Comparison of ENCODE assay signal across 8 cellular contexts in the genomic region with DNA sequence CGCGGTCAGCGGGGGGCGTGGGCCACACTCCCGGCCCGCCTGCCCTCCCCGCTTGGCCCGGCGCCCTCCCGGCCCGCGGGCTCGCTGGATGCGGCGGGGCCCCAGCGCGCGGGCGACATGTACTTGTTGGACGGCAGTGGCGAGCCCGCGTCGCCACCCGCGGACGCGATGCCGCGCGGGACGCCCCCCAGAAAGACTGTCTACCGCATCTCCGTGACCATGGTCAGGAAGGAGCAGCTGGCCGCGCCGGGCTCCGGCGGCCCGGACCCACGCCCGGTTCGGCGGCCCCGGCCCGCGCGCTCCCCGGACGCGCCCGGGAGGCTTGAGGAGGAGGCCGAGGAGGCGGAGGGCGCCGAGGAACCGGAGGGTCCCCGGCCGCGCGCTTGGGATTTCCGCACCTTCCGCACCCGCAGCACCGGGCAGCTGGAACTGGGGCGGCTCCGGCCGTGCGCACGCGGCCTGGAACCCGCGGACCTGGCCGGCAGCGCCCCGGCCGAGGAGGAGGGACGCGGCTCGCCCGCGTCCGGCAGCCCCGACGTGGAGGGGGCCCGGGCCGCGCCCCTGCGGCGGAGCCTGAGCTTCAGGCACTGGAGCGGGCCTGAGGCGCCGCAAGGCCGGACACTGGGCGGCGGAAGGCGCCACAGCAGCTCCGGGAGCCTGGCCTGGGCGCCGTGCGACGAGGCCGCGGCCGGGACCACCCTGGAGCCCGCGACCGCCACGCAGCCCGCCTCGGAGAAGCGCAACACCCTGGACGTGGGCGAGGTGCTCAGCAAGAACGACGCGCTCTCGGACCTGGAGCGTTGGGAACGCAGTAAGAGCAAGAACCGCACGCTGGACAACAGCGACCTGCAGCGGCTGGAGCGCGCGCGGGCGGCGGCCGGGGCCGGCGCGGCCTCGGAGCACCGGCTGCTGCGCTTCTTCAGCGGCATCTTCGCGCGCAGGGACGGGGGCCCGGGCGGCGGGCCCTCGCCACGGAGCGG.
DNase-seq lines count a peak whose midpoint lies in the region; ATAC-seq and TF ChIP-seq lines count a peak whose summit lies in the region.

No MANE protein-coding gene starts in this region.

- DNase-seq in HCT116 (ENCODE audit: low read depth, low spot score), result no peak
- DNase-seq in SJSA1 (ENCODE audit: low read depth in 1 of 2, low spot score in 2 of 2), result peak; percentile 65 to 83
- DNase-seq in foreskin fibroblast, result peak; percentile 79 to 93
- DNase-seq in neural progenitor cell (ENCODE audit: low spot score), result peak; percentile 92
- DNase-seq in H4 (ENCODE audit: low spot score), result no peak
- no peak for DNase-seq in stimulated activated CD4-positive, alpha-beta T cell treated with anti-CD3 and anti-CD28 coated beads, Interleukin-2, amount 100 ng/mL, for 48 hours
- DNase-seq in COLO829 (ENCODE audit: low spot score), result no peak

- H3K9ac ChIP-seq in HCT116 (ENCODE audit: low read length), result peak overlapping the region; percentile 69
- no peak overlapping the region for H3K9ac ChIP-seq in neural progenitor cell

- TF ChIP-seq CTCF in HCT116 (IDR thresholded peaks at IDR 0.05 in 2 of 3, conservative IDR thresholded peaks at IDR 0.05 in 1 of 3; ENCODE audit: borderline replicate concordance in 1 of 3, insufficient read depth in 1 of 3, low read depth in 2 of 3, low read length in 2 of 3) (peak in 2 of 3 experiments; percentile 12 to 27; a peak in 1 of 6 replicates), foreskin fibroblast (IDR thresholded peaks at IDR 0.05; ENCODE audit: low read depth, low read length) (peak; percentile 40), neural progenitor cell (IDR thresholded peaks at IDR 0.05) (peak; percentile 62)

- peaks cover 19% of the 10 kb centered on the region for H3F3A ChIP-seq in neural progenitor cell (ENCODE audit: low read depth)

- H2AFZ ChIP-seq in HCT116 (ENCODE audit: low read depth, low read length, poor library complexity, severe bottlenecking) (no peak overlapping the region), neural progenitor cell (replicated peaks) (no peak overlapping the region)

- H3K9me3 ChIP-seq in HCT116 (ENCODE audit: control insufficient read depth in 1 of 2, insufficient read depth in 1 of 2, low read depth in 1 of 2, low read length in 2 of 2) (no peaks in the 10 kb centered on the region), SJSA1 (replicated peaks) (peaks cover 3% of the 10 kb centered on the region; the same call in 1 of the 2 replicates), neural progenitor cell (ENCODE audit: low read depth) (no peaks in the 10 kb centered on the region)

- H3K79me2 ChIP-seq in HCT116 (ENCODE audit: insufficient read depth, low read length) (peaks cover 70% of the 10 kb centered on the region), neural progenitor cell (ENCODE audit: low read depth) (peaks cover 75% of the 10 kb centered on the region)

- ATAC-seq in HCT116 (peak; percentile 24), HG02938 (IDR thresholded peaks at IDR 0.05; ENCODE audit: unreplicated experiment) (no peak)

- BruUV-seq in HCT116 (replicated peaks; lab: Mats Ljungman, UMichigan), result no TSS peak

- H3K4me2 ChIP-seq in HCT116 (ENCODE audit: low read length), result peak overlapping the region; percentile 81
- peak overlapping the region; percentile 93 for H3K4me2 ChIP-seq in neural progenitor cell

- H3K4me1 Mint-ChIP-seq in neural progenitor cell, result peaks cover 47% of the 10 kb centered on the region

- peaks cover 15 to 34% of the 10 kb centered on the region in 2 experiments; a peak in 3 of 4 replicates for H3K4me1 ChIP-seq in HCT116 (ENCODE audit: control insufficient read depth in 1 of 2, insufficient read depth in 2 of 2, low read length in 2 of 2)
- peaks cover 58% of the 10 kb centered on the region for H3K4me1 ChIP-seq in SJSA1 (replicated peaks)
- H3K4me1 ChIP-seq in neural progenitor cell, result peaks cover 45% of the 10 kb centered on the region

- CTCF ChIA-PET in HCT116 (lab: Charles Lee), result no interaction called here

- H4K20me1 ChIP-seq in HCT116 (ENCODE audit: insufficient read depth) (peaks cover 7% of the 10 kb centered on the region; the same call in 1 of the 2 replicates), neural progenitor cell (ENCODE audit: low read depth) (peaks cover 92% of the 10 kb centered on the region)

- TF ChIP-seq POLR2A in HCT116 (IDR thresholded peaks at IDR 0.05; ENCODE audit: borderline replicate concordance, extremely low read depth, insufficient read depth, insufficient read length), result no peak

- H3K27ac ChIP-seq in HCT116 (ENCODE audit: low read depth, low read length) (peak overlapping the region; percentile 61; the same call in 1 of the 2 replicates), SJSA1 (peak overlapping the region; percentile 44), neural progenitor cell (no peak overlapping the region)

- no peaks in the 10 kb centered on the region for H3K36me3 Mint-ChIP-seq in neural progenitor cell

- TF ChIP-seq RAD21 in HCT116 (IDR thresholded peaks at IDR 0.05; ENCODE audit: low read depth), result peak; percentile 49

- H3K27ac Mint-ChIP-seq in neural progenitor cell, result no peak overlapping the region

- H3K36me3 ChIP-seq in HCT116 (ENCODE audit: control insufficient read depth in 1 of 2, insufficient read depth in 2 of 2, low read length in 2 of 2) (no peaks in the 10 kb centered on the region), SJSA1 (peaks cover 29% of the 10 kb centered on the region), neural progenitor cell (no peaks in the 10 kb centered on the region)

- H3K4me3 ChIP-seq in HCT116 (replicated peaks in 1 of 2; ENCODE audit: low read depth in 1 of 2, low read length in 2 of 2) (peak overlapping the region; percentile 36 to 63), SJSA1 (peak overlapping the region; percentile 92), foreskin fibroblast (ENCODE audit: low read depth in 1 of 2, low read length in 2 of 2) (peak overlapping the region; percentile 21 to 49), neural progenitor cell (peak overlapping the region; percentile 72)

- POLR2A ChIA-PET in HCT116 (lab: Charles Lee), result no interaction called here

- peak overlapping the region; percentile 55 for H3K4me3 Mint-ChIP-seq in neural progenitor cell

- RAD21 ChIA-PET in HCT116 (lab: Charles Lee; ENCODE audit: low non-redundant PET in 1 of 2, low total read pairs in 2 of 2, uncharacterized antibody in 2 of 2, unreplicated experiment in 2 of 2), result no interaction called here

- H3K9me2 ChIP-seq in HCT116 (ENCODE audit: insufficient read depth), result no peaks in the 10 kb centered on the region

- no peaks in the 10 kb centered on the region for H3K9me3 Mint-ChIP-seq in neural progenitor cell

- peaks cover 2% of the 10 kb centered on the region for H3K27me3 Mint-ChIP-seq in neural progenitor cell (ENCODE audit: insufficient read depth, low read depth)

- H3K27me3 ChIP-seq in HCT116 (ENCODE audit: insufficient read depth, low read length) (no peaks in the 10 kb centered on the region), SJSA1 (replicated peaks) (no peaks in the 10 kb centered on the region), neural progenitor cell (peaks cover 23% of the 10 kb centered on the region)

- intact Hi-C loops in HCT116 (cut with micrococcal nuclease), result loop anchor here (10.0 kb wide), 1 partner anchor 75 kb away; no protein-coding TSS in a partner anchor

TF ChIP-seq in HCT116, 20 proteins besides CTCF, POLR2A, EP300 and RAD21:
- TF ChIP-seq ZFX (IDR thresholded peaks at IDR 0.05) (peak; percentile 22; the same call in 1 of the 2 replicates), YY1 (IDR thresholded peaks at IDR 0.05; ENCODE audit: extremely low read depth, insufficient replicate concordance, low read depth, low read length) (no peak)

Comparison
In these comparisons a context has a peak if more than half of its experiments do, and no peak if none do; other contexts are left out.
1. DNase-seq: peak in SJSA1 (2 of 2), foreskin fibroblast (2 of 2) and neural progenitor cell (single experiment); none in HCT116 (single experiment), H4 (single experiment), stimulated activated CD4-positive, alpha-beta T cell treated with anti-CD3 and anti-CD28 coated beads, Interleukin-2, amount 100 ng/mL, for 48 hours (0 of 2) and COLO829 (single experiment).
2. H3K4me3 ChIP-seq: peak in every context shown above with its lines; median percentile 92 in SJSA1; 72 in neural progenitor cell; 50 in HCT116; 35 in foreskin fibroblast.
3. Peak in every context shown above with its lines, with median percentiles within 50 percentile points of each other: CTCF ChIP-seq.